In the genomic region with DNA sequence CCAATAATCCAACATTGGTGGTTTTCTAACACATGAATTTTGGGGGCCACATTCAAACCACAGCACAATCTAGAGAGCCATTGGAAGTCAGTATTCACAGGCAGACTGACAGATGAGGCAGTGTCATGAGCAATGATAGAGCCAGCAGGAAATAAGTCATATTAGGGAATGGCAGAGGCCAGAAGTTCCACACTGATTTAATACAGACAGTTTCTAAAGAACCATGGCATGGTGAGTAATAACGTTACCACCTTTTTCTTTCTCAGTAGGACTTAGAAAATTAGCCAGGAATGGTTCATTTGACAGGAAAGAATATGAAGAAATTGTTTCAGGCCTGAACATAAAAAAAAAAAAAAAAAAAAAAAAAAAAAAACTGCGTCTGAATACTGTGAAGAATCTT, we compare ENCODE assay signal across 22 cellular contexts.
DNase-seq lines count a peak whose midpoint lies in the region; ATAC-seq and TF ChIP-seq lines count a peak whose summit lies in the region.
"Had no signal": no experiment of that assay in that cellular context is flagged by ENCODE, and none has a peak within 500 bp of the region (broad histone marks: within the 10 kb centered on the region; RNA-seq: fewer than 3 reads in every experiment).

No MANE protein-coding gene starts in this region.

- H3K27me3 ChIP-seq in foreskin keratinocyte = no peaks in the 10 kb centered on the region
- H3K27me3 ChIP-seq in gastrocnemius medialis = no peaks in the 10 kb centered on the region
- H3K27me3 ChIP-seq: BLaER1 treated with 17β-estradiol and CSF1 and Interleukin-3, amounts not matched to agents 10 nM and 100 nM had no signal

- H3K36me3 ChIP-seq in gastrocnemius medialis = no peaks in the 10 kb centered on the region
- H3K36me3 ChIP-seq: BLaER1 treated with 17β-estradiol and CSF1 and Interleukin-3, amounts not matched to agents 10 nM and 100 nM had no signal

- no peak for TF ChIP-seq POLR2A in gastrocnemius medialis (IDR thresholded peaks at IDR 0.05)

- peak; percentile 35 for ATAC-seq in foreskin keratinocyte
- peak; percentile 45 to 58 for ATAC-seq in gastrocnemius medialis
- ATAC-seq in GM18517 (IDR thresholded peaks at IDR 0.05; ENCODE audit: unreplicated experiment) = no peak
- ATAC-seq: HepG2 had no signal

- H3K4me3 Mint-ChIP-seq in activated T-cell treated with anti-CD3 and anti-CD28 coated beads, Interleukin-2, amount 50 U/mL, for 24 hours = no peak overlapping the region
- H3K4me3 Mint-ChIP-seq: CD8-positive, alpha-beta memory T cell; HFFc6 had no signal

- no peak overlapping the region for H3K4me3 ChIP-seq in gastrocnemius medialis
- H3K4me3 ChIP-seq: BLaER1 treated with 17β-estradiol and CSF1 and Interleukin-3, amounts not matched to agents 10 nM and 100 nM had no signal

- H3K4me1 Mint-ChIP-seq in activated T-cell treated with anti-CD3 and anti-CD28 coated beads, Interleukin-2, amount 50 U/mL, for 24 hours (ENCODE audit: low read depth) = no peaks in the 10 kb centered on the region
- H3K4me1 Mint-ChIP-seq: CD8-positive, alpha-beta memory T cell had no signal

- DNase-seq in AG20443 (ENCODE audit: low spot score) (peak; percentile 46), RKO (ENCODE audit: low spot score) (peak; percentile 57), foreskin keratinocyte (no peak), gastrocnemius medialis (no peak), DMS53 (lab: John Stamatoyannopoulos, UW) (no peak), NAMALWA (ENCODE audit: low spot score) (no peak)
- DNase-seq in activated T-cell treated with anti-CD3 and anti-CD28 coated beads, Interleukin-2, amount 50 U/mL, for 24 hours = no peak
- DNase-seq: CD8-positive, alpha-beta memory T cell; DMS79; H7; HFFc6; KG1; NCI-H1092; NCI-H2081; NCI-H446 treated with DMSO at 0.1 percent for 48 hours; NCI-H748 treated with DMSO at 0.1 percent for 48 hours; NK-92 treated with Interleukin-12 subunit alpha and Interleukin-12 subunit beta, amount 100 ng/mL, for 24 hours; SHP77; SK-N-SH had no signal

- in situ Hi-C loops in gastrocnemius medialis (cut with MboI; ENCODE audit: low sequenced_read_pairs in 4 of 4) = no loop called here

- H3K9me3 Mint-ChIP-seq in activated T-cell treated with anti-CD3 and anti-CD28 coated beads, Interleukin-2, amount 50 U/mL, for 24 hours = no peaks in the 10 kb centered on the region

- H3K9me3 ChIP-seq in gastrocnemius medialis = no peaks in the 10 kb centered on the region
- H3K9me3 ChIP-seq: BLaER1 treated with 17β-estradiol and CSF1 and Interleukin-3, amounts not matched to agents 10 nM and 100 nM had no signal

- H3K4me1 ChIP-seq in foreskin keratinocyte = peaks cover 3% of the 10 kb centered on the region
- H3K4me1 ChIP-seq in gastrocnemius medialis = no peaks in the 10 kb centered on the region

- no peaks in the 10 kb centered on the region for H3K36me3 Mint-ChIP-seq in activated T-cell treated with anti-CD3 and anti-CD28 coated beads, Interleukin-2, amount 50 U/mL, for 24 hours (ENCODE audit: low read depth)
- H3K36me3 Mint-ChIP-seq: CD8-positive, alpha-beta memory T cell had no signal

- H3K27me3 Mint-ChIP-seq in activated T-cell treated with anti-CD3 and anti-CD28 coated beads, Interleukin-2, amount 50 U/mL, for 24 hours = no peaks in the 10 kb centered on the region

- intact Hi-C loops in gastrocnemius medialis (cut with DNase I; ENCODE audit: low total_unique reads) = no loop called here

- no peak overlapping the region for H3K27ac ChIP-seq in foreskin keratinocyte
- peak overlapping the region in 2 of 4 donors; percentile 10 to 54 for H3K27ac ChIP-seq in gastrocnemius medialis
- H3K27ac ChIP-seq: BLaER1 treated with 17β-estradiol and CSF1 and Interleukin-3, amounts not matched to agents 10 nM and 100 nM had no signal

- no peak for TF ChIP-seq CTCF in foreskin keratinocyte (conservative IDR thresholded peaks at IDR 0.05)
- TF ChIP-seq CTCF in gastrocnemius medialis (IDR thresholded peaks at IDR 0.05 in 4 of 5, conservative IDR thresholded peaks at IDR 0.05 in 1 of 5) = no peak

- no peak overlapping the region for H3K27ac Mint-ChIP-seq in activated T-cell treated with anti-CD3 and anti-CD28 coated beads, Interleukin-2, amount 50 U/mL, for 24 hours
- H3K27ac Mint-ChIP-seq: CD8-positive, alpha-beta memory T cell; HFFc6 had no signal

Comparison
In these comparisons a context has a peak if more than half of its experiments do, and no peak if none do; other contexts are left out.
1. DNase-seq: peak in AG20443 (single experiment) and RKO (single experiment); none in foreskin keratinocyte (0 of 2), gastrocnemius medialis (0 of 2), DMS53 (single experiment), NAMALWA (single experiment) and activated T-cell treated with anti-CD3 and anti-CD28 coated beads, Interleukin-2, amount 50 U/mL, for 24 hours (single experiment).